ENCODE assay signal across 11 cellular contexts in genomic region chr14:90275455-90275814, GRCh38. TPM values are rescaled to one million over a fixed set of nuclear protein-coding genes. Genes with fewer than 3 reads are reported as not detected.
DNase-seq lines count a peak whose midpoint lies in the region; ATAC-seq, FAIRE-seq and TF ChIP-seq lines count a peak whose summit lies in the region.
"Had no signal": no experiment of that assay in that cellular context is flagged by ENCODE, and none has a peak within 500 bp of the region (broad histone marks: within the 10 kb centered on the region; RNA-seq: fewer than 3 reads in every experiment).

No MANE protein-coding gene starts in this region.

- BruUV-seq in A673 (replicated peaks; lab: Mats Ljungman, UMichigan) = no TSS peak

- H4K20me1 ChIP-seq in GM23248 (ENCODE audit: insufficient read depth) = no peaks in the 10 kb centered on the region
- peaks cover 3% of the 10 kb centered on the region for H4K20me1 ChIP-seq in astrocyte (ENCODE audit: insufficient read depth, low read length)

- WGBS in GM23248 (ENCODE audit: low coverage in 1 of 2, low lambda C conversion rate in 2 of 2, missing lambda C conversion rate in 2 of 2), 2 experiments = 88 to 95% methylated on average over 9 of the region's 9 CpGs

- no peak for FAIRE-seq in astrocyte (lab: Jason Lieb, UNC)

- no peak for ATAC-seq in naive thymus-derived CD4-positive, alpha-beta T cell
- ATAC-seq in HG03025 (IDR thresholded peaks at IDR 0.05; ENCODE audit: low FRiP score, unreplicated experiment) (no peak), GM21423 (IDR thresholded peaks at IDR 0.05; ENCODE audit: unreplicated experiment) (no peak)
- ATAC-seq: stimulated activated memory B cell treated with anti-CD40 and anti-IgM and Interleukin-4, amounts not matched to agents 10 μg/mL and 1 μg/mL and 100 μg/mL, for 72 hours had no signal

- H3K36me3 ChIP-seq in A673 (ENCODE audit: insufficient read depth, low read length, poor library complexity, severe bottlenecking) (peaks cover 39% of the 10 kb centered on the region), GM23248 (ENCODE audit: low read depth) (peaks cover 14% of the 10 kb centered on the region), astrocyte (ENCODE audit: insufficient read depth, low read length) (peaks cover 28% of the 10 kb centered on the region)
- H3K36me3 ChIP-seq in naive thymus-derived CD4-positive, alpha-beta T cell (ENCODE audit: control insufficient read depth in 2 of 3, insufficient read depth in 3 of 3, low read length in 3 of 3) = peaks cover 3 to 64% (median 9%) of the 10 kb centered on the region in 3 experiments

- H3K4me1 ChIP-seq in A673 (ENCODE audit: insufficient read depth, low read length, poor library complexity, severe bottlenecking) (peaks cover 16% of the 10 kb centered on the region), GM23248 (ENCODE audit: insufficient read depth) (0 out of 2 replicates have a peak, but pooled peaks cover 4% of the 10 kb centered on the region), astrocyte (ENCODE audit: insufficient read depth, low read length) (peaks cover 25% of the 10 kb centered on the region)
- no peaks in the 10 kb centered on the region for H3K4me1 ChIP-seq in naive thymus-derived CD4-positive, alpha-beta T cell (ENCODE audit: control insufficient read depth in 2 of 2, insufficient read depth in 2 of 2, low read length in 2 of 2)

- H3F3A ChIP-seq in GM23248 (ENCODE audit: insufficient read depth) = peaks cover 20% of the 10 kb centered on the region

- H3K27ac ChIP-seq in A673 (ENCODE audit: low read depth, low read length, poor library complexity, severe bottlenecking) = peak overlapping the region; percentile 42
- H3K27ac ChIP-seq in GM23248 = peak overlapping the region; percentile 15; the same call in 1 of the 2 replicates
- peak overlapping the region; percentile 94 for H3K27ac ChIP-seq in astrocyte (ENCODE audit: low read depth, low read length)
- no peak overlapping the region for H3K27ac ChIP-seq in naive thymus-derived CD4-positive, alpha-beta T cell (ENCODE audit: low read depth, low read length)

- POLR2A ChIA-PET in A673 (lab: Charles Lee; ENCODE audit: low non-redundant PET) = no interaction called here
- POLR2A ChIA-PET in naive thymus-derived CD4-positive, alpha-beta T cell (lab: Charles Lee) = interaction anchor here (0.7 to 1.1 kb wide), 2 partner anchors 9 to 11 kb away, joined by 3 to 5 read pairs; no protein-coding TSS in a partner anchor

- in situ Hi-C loops in GM23248 (cut with MboI) = no loop called here

- no peaks in the 10 kb centered on the region for H3K27me3 Mint-ChIP-seq in astrocyte (ENCODE audit: low read depth, unreplicated experiment)
- no peaks in the 10 kb centered on the region for H3K27me3 Mint-ChIP-seq in naive thymus-derived CD4-positive, alpha-beta T cell
- H3K27me3 Mint-ChIP-seq: stimulated activated memory B cell treated with anti-CD40 and anti-IgM and Interleukin-4, amounts not matched to agents 10 μg/mL and 1 μg/mL and 100 μg/mL, for 72 hours had no signal

- H3K4me3 Mint-ChIP-seq in astrocyte (ENCODE audit: unreplicated experiment) = no peak overlapping the region
- H3K4me3 Mint-ChIP-seq in naive thymus-derived CD4-positive, alpha-beta T cell = peak overlapping the region in 1 of 10 donors; percentile 26
- H3K4me3 Mint-ChIP-seq: stimulated activated memory B cell treated with anti-CD40 and anti-IgM and Interleukin-4, amounts not matched to agents 10 μg/mL and 1 μg/mL and 100 μg/mL, for 72 hours had no signal

- H3K9me2 ChIP-seq in GM23248 (ENCODE audit: insufficient read depth) = no peaks in the 10 kb centered on the region

- peaks cover 17% of the 10 kb centered on the region for H3K4me1 Mint-ChIP-seq in astrocyte (ENCODE audit: low read depth, unreplicated experiment)
- peaks cover 2 to 27% (median 8%) of the 10 kb centered on the region in 7 donors for H3K4me1 Mint-ChIP-seq in naive thymus-derived CD4-positive, alpha-beta T cell
- H3K4me1 Mint-ChIP-seq: stimulated activated memory B cell treated with anti-CD40 and anti-IgM and Interleukin-4, amounts not matched to agents 10 μg/mL and 1 μg/mL and 100 μg/mL, for 72 hours had no signal

- H3K9me3 ChIP-seq in A673 (ENCODE audit: low read depth, low read length, poor library complexity, severe bottlenecking) (no peaks in the 10 kb centered on the region), GM23248 (ENCODE audit: low read depth) (no peaks in the 10 kb centered on the region), astrocyte (ENCODE audit: insufficient read depth, low read depth, low read length) (no peaks in the 10 kb centered on the region)
- H3K9me3 ChIP-seq in naive thymus-derived CD4-positive, alpha-beta T cell (ENCODE audit: control insufficient read depth in 2 of 3, low read length in 3 of 3) = no peaks in the 10 kb centered on the region

- intact Hi-C loops in A673 (cut with micrococcal nuclease; ENCODE audit: unreplicated experiment) = loop anchor here (10.0 kb wide), 1 partner anchor 419 kb away; no protein-coding TSS in a partner anchor
- intact Hi-C loops in naive thymus-derived CD4-positive, alpha-beta T cell (cut with micrococcal nuclease) = no loop called here

- H3K79me2 ChIP-seq in GM23248 (ENCODE audit: insufficient read depth) (no peaks in the 10 kb centered on the region), astrocyte (ENCODE audit: insufficient read depth, low read length) (no peaks in the 10 kb centered on the region)

- CTCF ChIA-PET in A673 (lab: Charles Lee) = interaction anchor here (0.6 to 1.5 kb wide), 2 partner anchors 124 to 169 kb away, joined by 4 to 8 read pairs; no protein-coding TSS in a partner anchor
- CTCF ChIA-PET in naive thymus-derived CD4-positive, alpha-beta T cell (lab: Charles Lee) = no interaction called here

- H3K4me2 ChIP-seq in GM23248 (ENCODE audit: unreplicated experiment) (no peak overlapping the region), astrocyte (ENCODE audit: low read length) (peak overlapping the region; percentile 66)

- H3K4me3 ChIP-seq in A673 (ENCODE audit: low read depth, low read length, poor library complexity, severe bottlenecking) (no peak overlapping the region), GM23248 (no peak overlapping the region), astrocyte (ENCODE audit: insufficient read depth, low read depth, low read length) (no peak overlapping the region)
- no peak overlapping the region for H3K4me3 ChIP-seq in naive thymus-derived CD4-positive, alpha-beta T cell (ENCODE audit: low read length)

- TF ChIP-seq CTCF in A673 (conservative IDR thresholded peaks at IDR 0.05; ENCODE audit: low read depth, low read length) = no peak
- no peak for TF ChIP-seq CTCF in astrocyte (IDR thresholded peaks at IDR 0.05; ENCODE audit: insufficient read depth, low read depth, low read length)

- H2AFZ ChIP-seq in GM23248 (no peak overlapping the region), astrocyte (ENCODE audit: low read depth, low read length) (no peak overlapping the region)

- no peaks in the 10 kb centered on the region for H3K27me3 ChIP-seq in A673 (replicated peaks; ENCODE audit: insufficient read depth, low read depth, low read length, poor library complexity)
- H3K27me3 ChIP-seq in GM23248 (replicated peaks; ENCODE audit: insufficient read depth) = no peaks in the 10 kb centered on the region
- H3K27me3 ChIP-seq in astrocyte (ENCODE audit: insufficient read depth, low read length) = no peaks in the 10 kb centered on the region
- no peaks in the 10 kb centered on the region for H3K27me3 ChIP-seq in naive thymus-derived CD4-positive, alpha-beta T cell (ENCODE audit: control insufficient read depth in 2 of 2, insufficient read depth in 2 of 2, low read length in 2 of 2)

- no peaks in the 10 kb centered on the region for H3K9me3 Mint-ChIP-seq in astrocyte (ENCODE audit: unreplicated experiment)
- peaks cover 0 to 1% (median 0%) of the 10 kb centered on the region in 11 donors for H3K9me3 Mint-ChIP-seq in naive thymus-derived CD4-positive, alpha-beta T cell
- H3K9me3 Mint-ChIP-seq: stimulated activated memory B cell treated with anti-CD40 and anti-IgM and Interleukin-4, amounts not matched to agents 10 μg/mL and 1 μg/mL and 100 μg/mL, for 72 hours had no signal

- DNase-seq in A673 (ENCODE audit: low spot score) (no peak), GM23248 (no peak), astrocyte (ENCODE audit: low read depth) (no peak), NCI-H748 (lab: John Stamatoyannopoulos, UW; ENCODE audit: unreplicated experiment) (no peak), amygdala (lab: John Stamatoyannopoulos, UW) (no peak)
- DNase-seq in naive thymus-derived CD4-positive, alpha-beta T cell = no peak
- DNase-seq: activated CD4-positive, CD25-positive, alpha-beta regulatory T cell; occipital lobe had no signal

- H3K36me3 Mint-ChIP-seq in astrocyte (ENCODE audit: low read depth, unreplicated experiment) = peaks cover 11% of the 10 kb centered on the region
- H3K36me3 Mint-ChIP-seq in naive thymus-derived CD4-positive, alpha-beta T cell = peaks cover 3 to 47% (median 6%) of the 10 kb centered on the region in 5 donors

- peak overlapping the region; percentile 96 for H3K27ac Mint-ChIP-seq in astrocyte (ENCODE audit: unreplicated experiment)
- peak overlapping the region; percentile 34 to 89 (median 87) for H3K27ac Mint-ChIP-seq in naive thymus-derived CD4-positive, alpha-beta T cell
- H3K27ac Mint-ChIP-seq: stimulated activated memory B cell treated with anti-CD40 and anti-IgM and Interleukin-4, amounts not matched to agents 10 μg/mL and 1 μg/mL and 100 μg/mL, for 72 hours had no signal

- H3K9ac ChIP-seq in GM23248 = no peak overlapping the region
- H3K9ac ChIP-seq in astrocyte (ENCODE audit: low read length) = peak overlapping the region; percentile 77

RNA-seq across cellular contexts. Expression of gene PSMC1, which starts 19.1 kb away (rescaled TPM):
- total RNA-seq in A673 (2021) (278 and 318 TPM in 2 replicates), astrocyte (93.7 and 112 TPM in 2 replicates)
- total RNA-seq in GM23248 (2014; rRNA removed; shearing (Covaris generic)) = 132 and 154 TPM in 2 replicates
- 167 and 179 TPM in 2 replicates for polyA plus RNA-seq in GM23248 (2016; fragmentation: Nextera tagmentation; extraction: Ambion mirVana)
- total RNA-seq in naive thymus-derived CD4-positive, alpha-beta T cell = 100 to 1,000 TPM in 1 of 5 experiments, 10 to 100 TPM in 4; 47.9 to 101 (median 58.2) TPM
- 10 to 100 TPM; 88.4 to 97.3 TPM for polyA plus RNA-seq in naive thymus-derived CD4-positive, alpha-beta T cell

RNA-seq across cellular contexts. Expression of gene NRDE2, which starts 56.3 kb away (rescaled TPM):
- total RNA-seq in A673 (2021) = 19.7 and 21.1 TPM in 2 replicates
- 7.0 and 10.2 TPM in 2 replicates for total RNA-seq in GM23248 (2014; rRNA removed; shearing (Covaris generic))
- 8.9 and 9.4 TPM in 2 replicates for polyA plus RNA-seq in GM23248 (2016; fragmentation: Nextera tagmentation; extraction: Ambion mirVana)
- total RNA-seq in astrocyte = 16.9 and 19.7 TPM in 2 replicates
- total RNA-seq in naive thymus-derived CD4-positive, alpha-beta T cell = 10 to 100 TPM; 23.6 to 30.2 (median 28.7) TPM
- 1 to 10 TPM; 8.4 to 8.5 TPM for polyA plus RNA-seq in naive thymus-derived CD4-positive, alpha-beta T cell
